ENCODE assay signal across 2 cellular contexts in the genomic region with DNA sequence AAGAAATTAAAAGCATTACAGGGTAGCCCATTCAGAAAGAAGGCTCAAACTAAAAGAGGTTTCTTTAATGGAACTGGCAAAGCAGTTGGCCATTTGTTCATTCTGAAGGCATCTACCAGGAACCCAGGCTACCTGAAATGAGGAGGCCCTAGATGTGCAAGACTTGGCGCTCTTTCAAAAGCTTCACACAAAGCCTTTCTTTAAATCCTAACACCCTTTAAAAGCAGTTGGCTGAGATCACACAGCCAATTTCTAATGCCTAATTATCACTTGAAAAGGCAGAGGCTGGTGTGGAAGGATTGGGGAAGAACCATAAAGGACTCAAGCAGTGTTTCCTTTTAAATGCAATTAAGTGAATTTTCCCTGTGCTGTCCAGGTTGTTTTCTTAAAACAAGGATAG.
A peak's percentile ranks its signal among the peaks of the same experiment; 100 is the strongest.
TF ChIP-seq lines count a peak whose summit lies in the region.

No MANE protein-coding gene starts in this region.

TF ChIP-seq in GM23338, 12 proteins besides CTCF, POLR2A, EP300 and RAD21 (continues in another document):
- TF ChIP-seq, protein P1, sequence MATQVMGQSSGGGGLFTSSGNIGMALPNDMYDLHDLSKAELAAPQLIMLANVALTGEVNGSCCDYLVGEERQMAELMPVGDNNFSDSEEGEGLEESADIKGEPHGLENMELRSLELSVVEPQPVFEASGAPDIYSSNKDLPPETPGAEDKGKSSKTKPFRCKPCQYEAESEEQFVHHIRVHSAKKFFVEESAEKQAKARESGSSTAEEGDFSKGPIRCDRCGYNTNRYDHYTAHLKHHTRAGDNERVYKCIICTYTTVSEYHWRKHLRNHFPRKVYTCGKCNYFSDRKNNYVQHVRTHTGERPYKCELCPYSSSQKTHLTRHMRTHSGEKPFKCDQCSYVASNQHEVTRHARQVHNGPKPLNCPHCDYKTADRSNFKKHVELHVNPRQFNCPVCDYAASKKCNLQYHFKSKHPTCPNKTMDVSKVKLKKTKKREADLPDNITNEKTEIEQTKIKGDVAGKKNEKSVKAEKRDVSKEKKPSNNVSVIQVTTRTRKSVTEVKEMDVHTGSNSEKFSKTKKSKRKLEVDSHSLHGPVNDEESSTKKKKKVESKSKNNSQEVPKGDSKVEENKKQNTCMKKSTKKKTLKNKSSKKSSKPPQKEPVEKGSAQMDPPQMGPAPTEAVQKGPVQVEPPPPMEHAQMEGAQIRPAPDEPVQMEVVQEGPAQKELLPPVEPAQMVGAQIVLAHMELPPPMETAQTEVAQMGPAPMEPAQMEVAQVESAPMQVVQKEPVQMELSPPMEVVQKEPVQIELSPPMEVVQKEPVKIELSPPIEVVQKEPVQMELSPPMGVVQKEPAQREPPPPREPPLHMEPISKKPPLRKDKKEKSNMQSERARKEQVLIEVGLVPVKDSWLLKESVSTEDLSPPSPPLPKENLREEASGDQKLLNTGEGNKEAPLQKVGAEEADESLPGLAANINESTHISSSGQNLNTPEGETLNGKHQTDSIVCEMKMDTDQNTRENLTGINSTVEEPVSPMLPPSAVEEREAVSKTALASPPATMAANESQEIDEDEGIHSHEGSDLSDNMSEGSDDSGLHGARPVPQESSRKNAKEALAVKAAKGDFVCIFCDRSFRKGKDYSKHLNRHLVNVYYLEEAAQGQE (IDR thresholded peaks at IDR 0.05; ENCODE audit: unreplicated experiment) = no peak
- TF ChIP-seq POLR2AphosphoS5 (IDR thresholded peaks at IDR 0.05; ENCODE audit: low read depth) (no peak), EZH2 (IDR thresholded peaks at IDR 0.05; ENCODE audit: low read depth, unreplicated experiment) (no peak), CREB1 (CRISPR knock-in tag; IDR thresholded peaks at IDR 0.05; ENCODE audit: low read depth) (peak; percentile 39; the same call in 1 of the 2 replicates), EZH2phosphoT487 (IDR thresholded peaks at IDR 0.05; ENCODE audit: unreplicated experiment) (no peak), STAT1 (IDR thresholded peaks at IDR 0.05; ENCODE audit: unreplicated experiment) (no peak), ZNF331 (CRISPR knock-in tag; IDR thresholded peaks at IDR 0.05; ENCODE audit: low read depth) (no peak), JUNB (IDR thresholded peaks at IDR 0.05; ENCODE audit: unreplicated experiment) (no peak), NANOG (IDR thresholded peaks at IDR 0.05; ENCODE audit: borderline replicate concordance) (peak; percentile 95)
- TF ChIP-seq, protein P2, sequence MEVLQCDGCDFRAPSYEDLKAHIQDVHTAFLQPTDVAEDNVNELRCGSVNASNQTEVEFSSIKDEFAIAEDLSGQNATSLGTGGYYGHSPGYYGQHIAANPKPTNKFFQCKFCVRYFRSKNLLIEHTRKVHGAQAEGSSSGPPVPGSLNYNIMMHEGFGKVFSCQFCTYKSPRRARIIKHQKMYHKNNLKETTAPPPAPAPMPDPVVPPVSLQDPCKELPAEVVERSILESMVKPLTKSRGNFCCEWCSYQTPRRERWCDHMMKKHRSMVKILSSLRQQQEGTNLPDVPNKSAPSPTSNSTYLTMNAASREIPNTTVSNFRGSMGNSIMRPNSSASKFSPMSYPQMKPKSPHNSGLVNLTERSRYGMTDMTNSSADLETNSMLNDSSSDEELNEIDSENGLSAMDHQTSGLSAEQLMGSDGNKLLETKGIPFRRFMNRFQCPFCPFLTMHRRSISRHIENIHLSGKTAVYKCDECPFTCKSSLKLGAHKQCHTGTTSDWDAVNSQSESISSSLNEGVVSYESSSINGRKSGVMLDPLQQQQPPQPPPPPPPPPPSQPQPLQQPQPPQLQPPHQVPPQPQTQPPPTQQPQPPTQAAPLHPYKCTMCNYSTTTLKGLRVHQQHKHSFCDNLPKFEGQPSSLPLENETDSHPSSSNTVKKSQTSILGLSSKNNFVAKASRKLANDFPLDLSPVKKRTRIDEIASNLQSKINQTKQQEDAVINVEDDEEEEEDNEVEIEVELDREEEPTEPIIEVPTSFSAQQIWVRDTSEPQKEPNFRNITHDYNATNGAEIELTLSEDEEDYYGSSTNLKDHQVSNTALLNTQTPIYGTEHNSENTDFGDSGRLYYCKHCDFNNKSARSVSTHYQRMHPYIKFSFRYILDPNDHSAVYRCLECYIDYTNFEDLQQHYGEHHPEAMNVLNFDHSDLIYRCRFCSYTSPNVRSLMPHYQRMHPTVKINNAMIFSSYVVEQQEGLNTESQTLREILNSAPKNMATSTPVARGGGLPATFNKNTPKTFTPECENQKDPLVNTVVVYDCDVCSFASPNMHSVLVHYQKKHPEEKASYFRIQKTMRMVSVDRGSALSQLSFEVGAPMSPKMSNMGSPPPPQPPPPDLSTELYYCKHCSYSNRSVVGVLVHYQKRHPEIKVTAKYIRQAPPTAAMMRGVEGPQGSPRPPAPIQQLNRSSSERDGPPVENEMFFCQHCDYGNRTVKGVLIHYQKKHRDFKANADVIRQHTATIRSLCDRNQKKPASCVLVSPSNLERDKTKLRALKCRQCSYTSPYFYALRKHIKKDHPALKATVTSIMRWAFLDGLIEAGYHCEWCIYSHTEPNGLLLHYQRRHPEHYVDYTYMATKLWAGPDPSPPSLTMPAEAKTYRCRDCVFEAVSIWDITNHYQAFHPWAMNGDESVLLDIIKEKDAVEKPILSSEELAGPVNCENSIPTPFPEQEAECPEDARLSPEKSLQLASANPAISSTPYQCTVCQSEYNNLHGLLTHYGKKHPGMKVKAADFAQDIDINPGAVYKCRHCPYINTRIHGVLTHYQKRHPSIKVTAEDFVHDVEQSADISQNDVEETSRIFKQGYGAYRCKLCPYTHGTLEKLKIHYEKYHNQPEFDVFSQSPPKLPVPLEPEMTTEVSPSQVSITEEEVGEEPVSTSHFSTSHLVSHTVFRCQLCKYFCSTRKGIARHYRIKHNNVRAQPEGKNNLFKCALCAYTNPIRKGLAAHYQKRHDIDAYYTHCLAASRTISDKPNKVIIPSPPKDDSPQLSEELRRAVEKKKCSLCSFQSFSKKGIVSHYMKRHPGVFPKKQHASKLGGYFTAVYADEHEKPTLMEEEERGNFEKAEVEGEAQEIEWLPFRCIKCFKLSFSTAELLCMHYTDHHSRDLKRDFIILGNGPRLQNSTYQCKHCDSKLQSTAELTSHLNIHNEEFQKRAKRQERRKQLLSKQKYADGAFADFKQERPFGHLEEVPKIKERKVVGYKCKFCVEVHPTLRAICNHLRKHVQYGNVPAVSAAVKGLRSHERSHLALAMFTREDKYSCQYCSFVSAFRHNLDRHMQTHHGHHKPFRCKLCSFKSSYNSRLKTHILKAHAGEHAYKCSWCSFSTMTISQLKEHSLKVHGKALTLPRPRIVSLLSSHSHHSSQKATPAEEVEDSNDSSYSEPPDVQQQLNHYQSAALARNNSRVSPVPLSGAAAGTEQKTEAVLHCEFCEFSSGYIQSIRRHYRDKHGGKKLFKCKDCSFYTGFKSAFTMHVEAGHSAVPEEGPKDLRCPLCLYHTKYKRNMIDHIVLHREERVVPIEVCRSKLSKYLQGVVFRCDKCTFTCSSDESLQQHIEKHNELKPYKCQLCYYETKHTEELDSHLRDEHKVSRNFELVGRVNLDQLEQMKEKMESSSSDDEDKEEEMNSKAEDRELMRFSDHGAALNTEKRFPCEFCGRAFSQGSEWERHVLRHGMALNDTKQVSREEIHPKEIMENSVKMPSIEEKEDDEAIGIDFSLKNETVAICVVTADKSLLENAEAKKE (CRISPR knock-in tag; IDR thresholded peaks at IDR 0.05) = peak; percentile 99

TF ChIP-seq in HepG2, 621 proteins besides CTCF, POLR2A, EP300 and RAD21 (continues in another document):
- TF ChIP-seq, protein P3, sequence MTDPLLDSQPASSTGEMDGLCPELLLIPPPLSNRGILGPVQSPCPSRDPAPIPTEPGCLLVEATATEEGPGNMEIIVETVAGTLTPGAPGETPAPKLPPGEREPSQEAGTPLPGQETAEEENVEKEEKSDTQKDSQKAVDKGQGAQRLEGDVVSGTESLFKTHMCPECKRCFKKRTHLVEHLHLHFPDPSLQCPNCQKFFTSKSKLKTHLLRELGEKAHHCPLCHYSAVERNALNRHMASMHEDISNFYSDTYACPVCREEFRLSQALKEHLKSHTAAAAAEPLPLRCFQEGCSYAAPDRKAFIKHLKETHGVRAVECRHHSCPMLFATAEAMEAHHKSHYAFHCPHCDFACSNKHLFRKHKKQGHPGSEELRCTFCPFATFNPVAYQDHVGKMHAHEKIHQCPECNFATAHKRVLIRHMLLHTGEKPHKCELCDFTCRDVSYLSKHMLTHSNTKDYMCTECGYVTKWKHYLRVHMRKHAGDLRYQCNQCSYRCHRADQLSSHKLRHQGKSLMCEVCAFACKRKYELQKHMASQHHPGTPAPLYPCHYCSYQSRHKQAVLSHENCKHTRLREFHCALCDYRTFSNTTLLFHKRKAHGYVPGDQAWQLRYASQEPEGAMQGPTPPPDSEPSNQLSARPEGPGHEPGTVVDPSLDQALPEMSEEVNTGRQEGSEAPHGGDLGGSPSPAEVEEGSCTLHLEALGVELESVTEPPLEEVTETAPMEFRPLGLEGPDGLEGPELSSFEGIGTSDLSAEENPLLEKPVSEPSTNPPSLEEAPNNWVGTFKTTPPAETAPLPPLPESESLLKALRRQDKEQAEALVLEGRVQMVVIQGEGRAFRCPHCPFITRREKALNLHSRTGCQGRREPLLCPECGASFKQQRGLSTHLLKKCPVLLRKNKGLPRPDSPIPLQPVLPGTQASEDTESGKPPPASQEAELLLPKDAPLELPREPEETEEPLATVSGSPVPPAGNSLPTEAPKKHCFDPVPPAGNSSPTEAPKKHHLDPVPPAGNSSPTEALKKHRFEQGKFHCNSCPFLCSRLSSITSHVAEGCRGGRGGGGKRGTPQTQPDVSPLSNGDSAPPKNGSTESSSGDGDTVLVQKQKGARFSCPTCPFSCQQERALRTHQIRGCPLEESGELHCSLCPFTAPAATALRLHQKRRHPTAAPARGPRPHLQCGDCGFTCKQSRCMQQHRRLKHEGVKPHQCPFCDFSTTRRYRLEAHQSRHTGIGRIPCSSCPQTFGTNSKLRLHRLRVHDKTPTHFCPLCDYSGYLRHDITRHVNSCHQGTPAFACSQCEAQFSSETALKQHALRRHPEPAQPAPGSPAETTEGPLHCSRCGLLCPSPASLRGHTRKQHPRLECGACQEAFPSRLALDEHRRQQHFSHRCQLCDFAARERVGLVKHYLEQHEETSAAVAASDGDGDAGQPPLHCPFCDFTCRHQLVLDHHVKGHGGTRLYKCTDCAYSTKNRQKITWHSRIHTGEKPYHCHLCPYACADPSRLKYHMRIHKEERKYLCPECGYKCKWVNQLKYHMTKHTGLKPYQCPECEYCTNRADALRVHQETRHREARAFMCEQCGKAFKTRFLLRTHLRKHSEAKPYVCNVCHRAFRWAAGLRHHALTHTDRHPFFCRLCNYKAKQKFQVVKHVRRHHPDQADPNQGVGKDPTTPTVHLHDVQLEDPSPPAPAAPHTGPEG (CRISPR knock-in tag; IDR thresholded peaks at IDR 0.05) = no peak
- TF ChIP-seq AGO1 (IDR thresholded peaks at IDR 0.05; ENCODE audit: low read depth, low read length, poor library complexity, severe bottlenecking) (no peak), THYN1 (CRISPR knock-in tag; IDR thresholded peaks at IDR 0.05; ENCODE audit: borderline replicate concordance, low read depth) (no peak), ARHGAP35 (CRISPR knock-in tag; IDR thresholded peaks at IDR 0.05; ENCODE audit: borderline replicate concordance) (no peak), ZNF616 (CRISPR knock-in tag; IDR thresholded peaks at IDR 0.05; ENCODE audit: low read depth) (no peak), ZNF235 (CRISPR knock-in tag; IDR thresholded peaks at IDR 0.05; ENCODE audit: borderline replicate concordance) (no peak), ZMYM3 (CRISPR knock-in tag; IDR thresholded peaks at IDR 0.05) (no peak), ARNT2 (CRISPR knock-in tag; IDR thresholded peaks at IDR 0.05; ENCODE audit: low read depth) (no peak), ZNF775 (CRISPR knock-in tag; IDR thresholded peaks at IDR 0.05; ENCODE audit: borderline replicate concordance) (no peak), ZNF709 (CRISPR knock-in tag; IDR thresholded peaks at IDR 0.05) (no peak)
- TF ChIP-seq, protein P4, sequence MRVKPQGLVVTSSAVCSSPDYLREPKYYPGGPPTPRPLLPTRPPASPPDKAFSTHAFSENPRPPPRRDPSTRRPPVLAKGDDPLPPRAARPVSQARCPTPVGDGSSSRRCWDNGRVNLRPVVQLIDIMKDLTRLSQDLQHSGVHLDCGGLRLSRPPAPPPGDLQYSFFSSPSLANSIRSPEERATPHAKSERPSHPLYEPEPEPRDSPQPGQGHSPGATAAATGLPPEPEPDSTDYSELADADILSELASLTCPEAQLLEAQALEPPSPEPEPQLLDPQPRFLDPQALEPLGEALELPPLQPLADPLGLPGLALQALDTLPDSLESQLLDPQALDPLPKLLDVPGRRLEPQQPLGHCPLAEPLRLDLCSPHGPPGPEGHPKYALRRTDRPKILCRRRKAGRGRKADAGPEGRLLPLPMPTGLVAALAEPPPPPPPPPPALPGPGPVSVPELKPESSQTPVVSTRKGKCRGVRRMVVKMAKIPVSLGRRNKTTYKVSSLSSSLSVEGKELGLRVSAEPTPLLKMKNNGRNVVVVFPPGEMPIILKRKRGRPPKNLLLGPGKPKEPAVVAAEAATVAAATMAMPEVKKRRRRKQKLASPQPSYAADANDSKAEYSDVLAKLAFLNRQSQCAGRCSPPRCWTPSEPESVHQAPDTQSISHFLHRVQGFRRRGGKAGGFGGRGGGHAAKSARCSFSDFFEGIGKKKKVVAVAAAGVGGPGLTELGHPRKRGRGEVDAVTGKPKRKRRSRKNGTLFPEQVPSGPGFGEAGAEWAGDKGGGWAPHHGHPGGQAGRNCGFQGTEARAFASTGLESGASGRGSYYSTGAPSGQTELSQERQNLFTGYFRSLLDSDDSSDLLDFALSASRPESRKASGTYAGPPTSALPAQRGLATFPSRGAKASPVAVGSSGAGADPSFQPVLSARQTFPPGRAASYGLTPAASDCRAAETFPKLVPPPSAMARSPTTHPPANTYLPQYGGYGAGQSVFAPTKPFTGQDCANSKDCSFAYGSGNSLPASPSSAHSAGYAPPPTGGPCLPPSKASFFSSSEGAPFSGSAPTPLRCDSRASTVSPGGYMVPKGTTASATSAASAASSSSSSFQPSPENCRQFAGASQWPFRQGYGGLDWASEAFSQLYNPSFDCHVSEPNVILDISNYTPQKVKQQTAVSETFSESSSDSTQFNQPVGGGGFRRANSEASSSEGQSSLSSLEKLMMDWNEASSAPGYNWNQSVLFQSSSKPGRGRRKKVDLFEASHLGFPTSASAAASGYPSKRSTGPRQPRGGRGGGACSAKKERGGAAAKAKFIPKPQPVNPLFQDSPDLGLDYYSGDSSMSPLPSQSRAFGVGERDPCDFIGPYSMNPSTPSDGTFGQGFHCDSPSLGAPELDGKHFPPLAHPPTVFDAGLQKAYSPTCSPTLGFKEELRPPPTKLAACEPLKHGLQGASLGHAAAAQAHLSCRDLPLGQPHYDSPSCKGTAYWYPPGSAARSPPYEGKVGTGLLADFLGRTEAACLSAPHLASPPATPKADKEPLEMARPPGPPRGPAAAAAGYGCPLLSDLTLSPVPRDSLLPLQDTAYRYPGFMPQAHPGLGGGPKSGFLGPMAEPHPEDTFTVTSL (CRISPR knock-in tag; IDR thresholded peaks at IDR 0.05; ENCODE audit: borderline replicate concordance) = no peak
- TF ChIP-seq, protein P5, sequence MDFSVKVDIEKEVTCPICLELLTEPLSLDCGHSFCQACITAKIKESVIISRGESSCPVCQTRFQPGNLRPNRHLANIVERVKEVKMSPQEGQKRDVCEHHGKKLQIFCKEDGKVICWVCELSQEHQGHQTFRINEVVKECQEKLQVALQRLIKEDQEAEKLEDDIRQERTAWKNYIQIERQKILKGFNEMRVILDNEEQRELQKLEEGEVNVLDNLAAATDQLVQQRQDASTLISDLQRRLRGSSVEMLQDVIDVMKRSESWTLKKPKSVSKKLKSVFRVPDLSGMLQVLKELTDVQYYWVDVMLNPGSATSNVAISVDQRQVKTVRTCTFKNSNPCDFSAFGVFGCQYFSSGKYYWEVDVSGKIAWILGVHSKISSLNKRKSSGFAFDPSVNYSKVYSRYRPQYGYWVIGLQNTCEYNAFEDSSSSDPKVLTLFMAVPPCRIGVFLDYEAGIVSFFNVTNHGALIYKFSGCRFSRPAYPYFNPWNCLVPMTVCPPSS (IDR thresholded peaks at IDR 0.05) = no peak
